Comparison of ENCODE assay signal across 1 cellular context in the genomic region with DNA sequence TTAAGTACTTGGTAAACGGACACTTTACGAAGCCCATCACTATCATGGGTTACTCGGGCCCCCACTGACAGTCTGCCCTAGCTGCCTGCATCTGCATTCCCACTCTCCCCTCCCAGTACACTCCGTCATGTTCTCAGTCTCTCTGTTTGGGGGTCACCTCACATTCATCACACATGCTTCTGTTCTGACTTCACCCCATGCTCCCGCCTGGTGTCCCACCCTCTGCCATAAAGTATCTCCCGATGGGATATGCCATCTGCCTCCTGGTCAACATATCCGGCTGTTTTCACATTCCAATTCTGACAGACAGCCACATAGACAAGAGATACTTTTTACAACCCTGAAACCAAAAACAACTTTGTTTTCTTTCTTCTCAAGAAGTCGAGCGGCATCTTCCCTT.
TF ChIP-seq lines count a peak whose summit lies in the region.

No MANE protein-coding gene starts in this region.

TF ChIP-seq in H1, 55 proteins besides CTCF, POLR2A, EP300 and RAD21:
- no peak for TF ChIP-seq JUN (IDR thresholded peaks at IDR 0.05; ENCODE audit: low read depth, low read length)
- no peak for TF ChIP-seq TAF7 (optimal IDR thresholded peaks at IDR 0.05; ENCODE audit: borderline replicate concordance, low read depth, low read length)
- TF ChIP-seq JUND (IDR thresholded peaks at IDR 0.05; ENCODE audit: low read length), result no peak
- TF ChIP-seq SRF (IDR thresholded peaks at IDR 0.05; ENCODE audit: low read depth, low read length), result no peak
- TF ChIP-seq KDM5A (IDR thresholded peaks at IDR 0.05; ENCODE audit: low read length), result no peak
- TF ChIP-seq ZNF274 (IDR thresholded peaks at IDR 0.05; ENCODE audit: borderline replicate concordance, extremely low read depth, low read length), result no peak
- TF ChIP-seq, protein P1, sequence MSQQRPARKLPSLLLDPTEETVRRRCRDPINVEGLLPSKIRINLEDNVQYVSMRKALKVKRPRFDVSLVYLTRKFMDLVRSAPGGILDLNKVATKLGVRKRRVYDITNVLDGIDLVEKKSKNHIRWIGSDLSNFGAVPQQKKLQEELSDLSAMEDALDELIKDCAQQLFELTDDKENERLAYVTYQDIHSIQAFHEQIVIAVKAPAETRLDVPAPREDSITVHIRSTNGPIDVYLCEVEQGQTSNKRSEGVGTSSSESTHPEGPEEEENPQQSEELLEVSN (IDR thresholded peaks at IDR 0.05), result no peak
